8 cellular contexts compared by ENCODE assay signal in the genomic region with DNA sequence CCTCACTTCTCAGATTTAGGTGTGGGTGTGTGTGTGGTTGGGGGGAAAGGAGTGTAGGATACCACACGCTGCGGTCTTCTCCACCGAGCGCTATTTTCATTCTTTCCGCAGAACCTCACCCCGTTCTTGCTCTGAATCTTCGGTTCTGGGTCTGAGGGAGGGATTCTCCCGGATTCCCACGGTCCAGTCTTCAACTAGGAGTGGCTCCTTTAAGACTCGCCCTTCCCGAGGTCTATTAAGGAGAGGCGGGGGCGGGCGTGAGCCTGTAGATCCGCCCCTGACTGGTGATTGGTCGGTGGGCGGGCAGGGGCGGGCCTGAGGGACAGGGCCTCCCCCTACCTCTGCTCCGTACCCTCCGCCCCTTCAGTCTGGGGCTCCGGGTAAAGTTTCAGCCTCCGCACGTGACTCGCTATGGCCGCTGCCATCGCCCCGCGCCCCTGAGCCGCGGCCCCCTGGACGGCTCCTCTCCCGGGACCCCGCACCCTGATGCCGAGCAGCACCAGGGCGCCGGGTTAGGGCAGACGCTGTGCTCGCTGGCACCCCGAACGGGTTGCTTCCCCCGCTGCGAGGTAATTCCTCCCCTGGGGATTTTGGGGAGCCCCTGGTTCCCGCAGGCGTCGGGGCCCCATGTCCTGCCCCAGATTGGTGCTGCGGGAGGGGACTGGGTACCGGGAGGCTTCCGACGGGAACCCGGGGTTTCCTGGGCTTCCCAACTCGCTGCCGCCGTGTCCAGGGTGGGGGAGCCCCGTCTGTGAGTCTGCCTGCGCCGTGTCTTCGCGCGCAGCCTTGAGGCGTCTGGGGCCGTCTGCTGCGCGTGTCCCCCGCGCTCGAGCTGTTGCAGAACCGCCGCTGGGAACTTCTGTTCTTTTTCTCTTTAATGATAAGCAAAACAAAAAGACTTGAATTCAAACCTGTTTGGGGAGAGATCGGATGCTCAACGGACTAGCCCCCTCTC. TPM values are rescaled to one million over a fixed set of nuclear protein-coding genes. Genes with fewer than 3 reads are reported as not detected.
A peak's percentile ranks its signal among the peaks of the same experiment; 100 is the strongest.
DNase-seq lines count a peak whose midpoint lies in the region; ATAC-seq and TF ChIP-seq lines count a peak whose summit lies in the region.

No MANE protein-coding gene starts in this region.

- H3K79me2 ChIP-seq in parathyroid adenoma, result peaks cover 43% of the 10 kb centered on the region

- peak; percentile 56 for ATAC-seq in HG02571 (IDR thresholded peaks at IDR 0.05; ENCODE audit: unreplicated experiment)
- ATAC-seq in activated naive CD8-positive, alpha-beta T cell treated with anti-CD3 and anti-CD28 coated beads, Interleukin-2, amount 10 ng/mL, durations not matched to agents 7 days and 5 days (ENCODE audit: low read depth), result peak; percentile 67

- H3K9me3 Mint-ChIP-seq in activated naive CD8-positive, alpha-beta T cell treated with anti-CD3 and anti-CD28 coated beads, Interleukin-2, amount 10 ng/mL, durations not matched to agents 7 days and 5 days, result no peaks in the 10 kb centered on the region

- peak overlapping the region; percentile 98 for H3K27ac Mint-ChIP-seq in activated naive CD8-positive, alpha-beta T cell treated with anti-CD3 and anti-CD28 coated beads, Interleukin-2, amount 10 ng/mL, durations not matched to agents 7 days and 5 days

- no peaks in the 10 kb centered on the region for H3K27me3 ChIP-seq in cardiac muscle cell
- no peaks in the 10 kb centered on the region for H3K27me3 ChIP-seq in parathyroid adenoma (ENCODE audit: control insufficient read depth, insufficient read depth, low read length)
- no peaks in the 10 kb centered on the region for H3K27me3 ChIP-seq in tibial nerve

- peak; percentile 40 to 83 for TF ChIP-seq POLR2A in tibial nerve (IDR thresholded peaks at IDR 0.05)

- DNase-seq in GM04504 (ENCODE audit: low read depth) (peak; percentile 94), NCI-H1105 (lab: John Stamatoyannopoulos, UW) (peak; percentile 79), SKM-1 treated with dmso at 0.1 percent for 144 hours (lab: John Stamatoyannopoulos, UW; ENCODE audit: unreplicated experiment) (peak; percentile 94), cardiac muscle cell (ENCODE audit: low read depth in 1 of 2, low spot score in 1 of 2) (peak; percentile 96 to 98), tibial nerve (ENCODE audit: low spot score in 2 of 2) (peak; percentile 97 to 98)
- DNase-seq in activated naive CD8-positive, alpha-beta T cell treated with anti-CD3 and anti-CD28 coated beads, Interleukin-2, amount 10 ng/mL, durations not matched to agents 7 days and 5 days, result peak; percentile 91

- peak overlapping the region; percentile 93 for H2AFZ ChIP-seq in parathyroid adenoma

- 0 to 1% methylated on average over 41 to 53 of the region's 70 CpGs for WGBS in tibial nerve, 2 donors

- POLR2A ChIA-PET in activated naive CD8-positive, alpha-beta T cell treated with anti-CD3 and anti-CD28 coated beads, Interleukin-2, amount 10 ng/mL, durations not matched to agents 7 days and 5 days (lab: Charles Lee), result interaction anchor here (0.6 to 14.9 kb wide), 14 partner anchors 10 to 100 kb away, joined by 3 to 170 read pairs (median 6); a partner anchor contains a TSS

- no peaks in the 10 kb centered on the region for H3K27me3 Mint-ChIP-seq in activated naive CD8-positive, alpha-beta T cell treated with anti-CD3 and anti-CD28 coated beads, Interleukin-2, amount 10 ng/mL, durations not matched to agents 7 days and 5 days

- peaks cover 13% of the 10 kb centered on the region for H3K36me3 Mint-ChIP-seq in activated naive CD8-positive, alpha-beta T cell treated with anti-CD3 and anti-CD28 coated beads, Interleukin-2, amount 10 ng/mL, durations not matched to agents 7 days and 5 days

- TF ChIP-seq CTCF in cardiac muscle cell (IDR thresholded peaks at IDR 0.05; ENCODE audit: low read depth, low read length) (no peak), parathyroid adenoma (IDR thresholded peaks at IDR 0.05) (no peak), tibial nerve (IDR thresholded peaks at IDR 0.05) (peak in 1 of 5 experiments; percentile 18)

- H3K9ac ChIP-seq in parathyroid adenoma, result peak overlapping the region; percentile 65

- H3K4me3 Mint-ChIP-seq in activated naive CD8-positive, alpha-beta T cell treated with anti-CD3 and anti-CD28 coated beads, Interleukin-2, amount 10 ng/mL, durations not matched to agents 7 days and 5 days, result peak overlapping the region; percentile 99

- H3K27ac ChIP-seq in cardiac muscle cell, result no peak overlapping the region
- peak overlapping the region; percentile 66 for H3K27ac ChIP-seq in parathyroid adenoma
- peak overlapping the region; percentile 77 to 99 (median 90) for H3K27ac ChIP-seq in tibial nerve

- H3K4me1 ChIP-seq in cardiac muscle cell (ENCODE audit: low read depth), result peaks cover 78% of the 10 kb centered on the region
- peaks cover 42% of the 10 kb centered on the region for H3K4me1 ChIP-seq in parathyroid adenoma
- H3K4me1 ChIP-seq in tibial nerve, result peaks cover 0 to 94% (median 76%) of the 10 kb centered on the region in 4 donors

- H3K4me3 ChIP-seq in cardiac muscle cell (peak overlapping the region; percentile 60), parathyroid adenoma (ENCODE audit: low read depth, low read length) (peak overlapping the region; percentile 98), tibial nerve (peak overlapping the region; percentile 63 to 99 (median 73))

- H3K9me3 ChIP-seq in cardiac muscle cell (ENCODE audit: low read depth), result no peaks in the 10 kb centered on the region
- H3K9me3 ChIP-seq in parathyroid adenoma (ENCODE audit: control insufficient read depth, low read length), result no peaks in the 10 kb centered on the region
- no peaks in the 10 kb centered on the region for H3K9me3 ChIP-seq in tibial nerve

- peak overlapping the region; percentile 95 for H3K4me2 ChIP-seq in parathyroid adenoma (ENCODE audit: low read length)

- TF ChIP-seq EP300 in tibial nerve (IDR thresholded peaks at IDR 0.05), result peak; percentile 25 to 94

- H3K4me1 Mint-ChIP-seq in activated naive CD8-positive, alpha-beta T cell treated with anti-CD3 and anti-CD28 coated beads, Interleukin-2, amount 10 ng/mL, durations not matched to agents 7 days and 5 days, result peaks cover 65% of the 10 kb centered on the region

- H3K36me3 ChIP-seq in cardiac muscle cell, result no peaks in the 10 kb centered on the region
- no peaks in the 10 kb centered on the region for H3K36me3 ChIP-seq in parathyroid adenoma (ENCODE audit: control insufficient read depth, insufficient read depth, low read length)
- no peaks in the 10 kb centered on the region for H3K36me3 ChIP-seq in tibial nerve

RNA-seq across cellular contexts. Expression of a gene that starts 9.2 kb away (rescaled TPM):
- total RNA-seq in activated naive CD8-positive, alpha-beta T cell treated with anti-CD3 and anti-CD28 coated beads, Interleukin-2, amount 10 ng/mL, durations not matched to agents 7 days and 5 days, result 10 to 100 TPM; 51.7 to 53.6 TPM
- 58.9 and 61.3 TPM in 2 replicates for total RNA-seq in cardiac muscle cell
- polyA plus RNA-seq in cardiac muscle cell, result 33.2 and 43.4 TPM in 2 replicates
- total RNA-seq in tibial nerve, result 10 to 100 TPM; 28.9 to 58.2 (median 46.4) TPM

RNA-seq across cellular contexts. Expression of a gene that starts 30.5 kb away (rescaled TPM):
- 10 to 100 TPM; 67.9 to 75.2 TPM for total RNA-seq in activated naive CD8-positive, alpha-beta T cell treated with anti-CD3 and anti-CD28 coated beads, Interleukin-2, amount 10 ng/mL, durations not matched to agents 7 days and 5 days
- 7.7 and 16.1 TPM in 2 replicates for total RNA-seq in cardiac muscle cell
- 7.2 and 20.1 TPM in 2 replicates for polyA plus RNA-seq in cardiac muscle cell
- 1 to 10 TPM in 1 of 4 donors, under 1 TPM in 3; 0.20 to 1.8 (median 0.43) TPM for total RNA-seq in tibial nerve

RNA-seq across cellular contexts. Expression of a gene that starts 46.4 kb away (rescaled TPM):
- under 1 TPM in 1 of 2 experiments, not detected in 1; 0.48 TPM for total RNA-seq in activated naive CD8-positive, alpha-beta T cell treated with anti-CD3 and anti-CD28 coated beads, Interleukin-2, amount 10 ng/mL, durations not matched to agents 7 days and 5 days
- total RNA-seq in cardiac muscle cell (0.48 and 1.7 TPM in 2 replicates), tibial nerve (not detected)
- 4.6 and 8.6 TPM in 2 replicates for polyA plus RNA-seq in cardiac muscle cell
